Comparison of ENCODE assay signal across 19 cellular contexts in the genomic region with DNA sequence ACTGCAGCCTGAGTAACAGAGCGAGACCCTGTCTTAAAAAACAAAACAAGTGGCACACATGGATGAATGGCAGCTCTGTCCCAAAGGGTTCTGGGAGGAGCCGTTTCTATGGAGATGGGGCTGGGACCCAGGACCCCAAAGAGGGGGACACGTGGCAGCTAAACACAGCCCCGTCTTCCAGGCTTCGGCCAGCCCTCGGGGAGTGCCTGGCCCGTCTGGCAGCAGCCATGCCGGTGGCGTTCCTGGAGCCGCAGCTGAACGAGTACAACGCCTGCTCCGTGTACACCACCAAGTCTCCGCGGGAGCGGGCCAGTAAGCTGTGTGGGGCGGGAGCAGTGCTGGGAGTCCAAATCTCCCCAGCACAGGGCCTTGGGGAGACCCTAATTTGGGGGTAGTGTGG.
"Had no signal": no experiment of that assay in that cellular context is flagged by ENCODE, and none has a peak within 500 bp of the region (broad histone marks: within the 10 kb centered on the region; RNA-seq: fewer than 3 reads in every experiment).

No MANE protein-coding gene starts in this region.

- H3K9me3 ChIP-seq: esophagus squamous epithelium, left lung, lower lobe of right lung, neutrophil, ovary, right atrium auricular region, transverse colon had no signal

- H3K27ac ChIP-seq: epithelial cell of prostate, esophagus squamous epithelium, left lung, lower lobe of right lung, neutrophil, ovary, right atrium auricular region, transverse colon had no signal

- H3K4me3 ChIP-seq: esophagus squamous epithelium, left lung, lower lobe of right lung, ovary, right atrium auricular region, transverse colon had no signal

- H3K36me3 ChIP-seq: esophagus squamous epithelium, left lung, lower lobe of right lung, neutrophil, ovary, right atrium auricular region, transverse colon had no signal

- H3K4me1 ChIP-seq: right atrium auricular region had no signal

- H3K27me3 ChIP-seq: ovary, right atrium auricular region, transverse colon had no signal

- DNase-seq: activated CD4-positive, alpha-beta T cell treated with anti-CD3 and anti-CD28 coated beads for 36 hours; activated CD4-positive, CD25-positive, alpha-beta regulatory T cell; activated CD8-positive, alpha-beta memory T cell treated with anti-CD3 and anti-CD28 coated beads, Interleukin-2, amount 10 ng/mL, durations not matched to agents 7 days and 5 days; activated CD8-positive, alpha-beta T cell treated with anti-CD3 and anti-CD28 coated beads, Interleukin-2, amount 10 ng/mL, durations not matched to agents 7 days and 5 days; activated T-cell treated with anti-CD3 and anti-CD28 coated beads, Interleukin-2, amount 50 U/mL, for 48 hours; dermis blood vessel endothelial cell; effector CD8-positive, alpha-beta T cell; esophagus squamous epithelium; lower lobe of right lung; ovary; stimulated activated CD4-positive, alpha-beta T cell treated with anti-CD3 and anti-CD28 coated beads, Interleukin-15, amount 100 ng/mL, for 24 hours; stimulated activated CD4-positive, alpha-beta T cell treated with anti-CD3 and anti-CD28 coated beads, Interleukin-2, amount 100 ng/mL, for 24 hours; stimulated activated naive CD4-positive, alpha-beta T cell; T-cell; transverse colon had no signal
